ENCODE assay signal across 11 cellular contexts in genomic region chr6:169832247-169832948, GRCh38.
DNase-seq lines count a peak whose midpoint lies in the region; ATAC-seq and TF ChIP-seq lines count a peak whose summit lies in the region.
"Had no signal": no experiment of that assay in that cellular context is flagged by ENCODE, and none has a peak within 500 bp of the region (broad histone marks: within the 10 kb centered on the region; RNA-seq: fewer than 3 reads in every experiment).

No MANE protein-coding gene starts in this region.

- POLR2A ChIA-PET in Caco-2 (lab: Charles Lee), result interaction anchor here (0.5 to 1.3 kb wide), 3 partner anchors 22 to 459 kb away, joined by 4 to 11 read pairs (median 4); partner anchors contain the start of gene DLL1
- POLR2A ChIA-PET in naive thymus-derived CD8-positive, alpha-beta T cell (lab: Charles Lee), result no interaction called here

- intact Hi-C loops in Caco-2 (cut with micrococcal nuclease; ENCODE audit: unreplicated experiment), result no loop called here

- TSS peak; percentile 53 for BruUV-seq in Caco-2 (replicated peaks; lab: Mats Ljungman, UMichigan)

- peaks cover 35% of the 10 kb centered on the region for H3K4me1 ChIP-seq in Caco-2

- H3K27me3 Mint-ChIP-seq in Caco-2 (ENCODE audit: insufficient read depth, unreplicated experiment) (no peaks in the 10 kb centered on the region), endothelial cell (ENCODE audit: unreplicated experiment) (peaks cover 4% of the 10 kb centered on the region)
- H3K27me3 Mint-ChIP-seq in naive thymus-derived CD8-positive, alpha-beta T cell, result peaks cover 21 to 73% (median 36%) of the 10 kb centered on the region in 5 donors

- H3K36me3 Mint-ChIP-seq in Caco-2 (ENCODE audit: insufficient read depth, unreplicated experiment), result peaks cover 7% of the 10 kb centered on the region
- no peaks in the 10 kb centered on the region for H3K36me3 Mint-ChIP-seq in endothelial cell (ENCODE audit: low read depth, unreplicated experiment)
- H3K36me3 Mint-ChIP-seq in naive thymus-derived CD8-positive, alpha-beta T cell, result peaks cover 0 to 5% (median 0%) of the 10 kb centered on the region in 3 donors

- DNase-seq in Caco-2, result no peak
- peak; percentile 40 for DNase-seq in NCI-H69 (lab: John Stamatoyannopoulos, UW)
- DNase-seq in epithelial cell of esophagus (ENCODE audit: low read depth), result peak; percentile 60
- peak; percentile 25 for DNase-seq in mucosa of gallbladder (ENCODE audit: low spot score)
- no peak for DNase-seq in GM13976 (ENCODE audit: low spot score)
- DNase-seq in endothelial cell (ENCODE audit: low spot score), result no peak
- DNase-seq in AG08396 (ENCODE audit: low spot score), result no peak
- DNase-seq in naive thymus-derived CD8-positive, alpha-beta T cell, result no peak

- CTCF ChIA-PET in Caco-2 (lab: Charles Lee), result interaction anchor here (0.5 to 3.0 kb wide), 11 partner anchors 22 to 685 kb away, joined by 3 to 24 read pairs (median 6); partner anchors contain the start of gene DLL1

- no peaks in the 10 kb centered on the region for H3K36me3 ChIP-seq in Caco-2 (ENCODE audit: control insufficient read depth, insufficient read depth, low read length)

- no peaks in the 10 kb centered on the region for H3K9me3 ChIP-seq in Caco-2

- TF ChIP-seq CTCF in Caco-2 (IDR thresholded peaks at IDR 0.05; ENCODE audit: insufficient read depth in 1 of 2, low read depth in 1 of 2, low read length in 1 of 2, severe bottlenecking in 1 of 2, unreplicated experiment in 1 of 2) (no peak), epithelial cell of esophagus (IDR thresholded peaks at IDR 0.05; ENCODE audit: insufficient read depth, low read depth, low read length, missing control alignments) (no peak), GM13976 (IDR thresholded peaks at IDR 0.05; ENCODE audit: borderline replicate concordance, control extremely low read depth, extremely low read depth, insufficient read depth, missing control alignments) (no peak), endothelial cell (IDR thresholded peaks at IDR 0.05; ENCODE audit: unreplicated experiment) (no peak)

- H3K4me3 ChIP-seq in Caco-2 (ENCODE audit: low read depth, low read length) (no peak overlapping the region), epithelial cell of esophagus (ENCODE audit: low read length) (no peak overlapping the region)

- H3K4me3 Mint-ChIP-seq in Caco-2 (ENCODE audit: unreplicated experiment) (no peak overlapping the region), endothelial cell (ENCODE audit: unreplicated experiment) (no peak overlapping the region)
- H3K4me3 Mint-ChIP-seq in naive thymus-derived CD8-positive, alpha-beta T cell, result no peak overlapping the region
- H3K4me3 Mint-ChIP-seq: activated naive CD4-positive, alpha-beta T cell treated with anti-CD3 and anti-CD28 coated beads, Interleukin-2, amount 50 U/mL, for 24 hours; CD4-positive, alpha-beta T cell; T-helper 1 cell treated with Interleukin-12 subunit alpha and Interleukin-12 subunit beta and Interleukin-4 antibody, amounts not matched to agents 30 μg/mL and 1 μg/mL, for 36 hours had no signal

- no peak for ATAC-seq in naive thymus-derived CD8-positive, alpha-beta T cell

- H3K27ac Mint-ChIP-seq in Caco-2 (ENCODE audit: unreplicated experiment), result no peak overlapping the region
- H3K27ac Mint-ChIP-seq in endothelial cell (ENCODE audit: unreplicated experiment), result no peak overlapping the region
- H3K27ac Mint-ChIP-seq in naive thymus-derived CD8-positive, alpha-beta T cell, result no peak overlapping the region
- H3K27ac Mint-ChIP-seq: CD4-positive, alpha-beta T cell; T-helper 1 cell treated with Interleukin-12 subunit alpha and Interleukin-12 subunit beta and Interleukin-4 antibody, amounts not matched to agents 30 μg/mL and 1 μg/mL, for 36 hours had no signal

- in situ Hi-C loops in GM13976 (cut with MboI; ENCODE audit: low sequenced_read_pairs, unreplicated experiment), result no loop called here

- H3K9me3 Mint-ChIP-seq in Caco-2 (ENCODE audit: unreplicated experiment), result peaks cover 17% of the 10 kb centered on the region
- no peaks in the 10 kb centered on the region for H3K9me3 Mint-ChIP-seq in endothelial cell (ENCODE audit: unreplicated experiment)
- H3K9me3 Mint-ChIP-seq in naive thymus-derived CD8-positive, alpha-beta T cell, result peaks cover 0 to 5% (median 0%) of the 10 kb centered on the region in 9 donors
- H3K9me3 Mint-ChIP-seq: activated naive CD4-positive, alpha-beta T cell treated with anti-CD3 and anti-CD28 coated beads, Interleukin-2, amount 50 U/mL, for 24 hours; CD4-positive, alpha-beta T cell; T-helper 1 cell treated with Interleukin-12 subunit alpha and Interleukin-12 subunit beta and Interleukin-4 antibody, amounts not matched to agents 30 μg/mL and 1 μg/mL, for 36 hours had no signal

- H3K27me3 ChIP-seq in Caco-2 (replicated peaks; ENCODE audit: control insufficient read depth, insufficient read depth, low read length), result no peaks in the 10 kb centered on the region

- H3K4me1 Mint-ChIP-seq in Caco-2 (ENCODE audit: low read depth, unreplicated experiment) (peaks cover 35% of the 10 kb centered on the region), endothelial cell (ENCODE audit: unreplicated experiment) (peaks cover 18% of the 10 kb centered on the region)
- peaks cover 4 to 8% (median 5%) of the 10 kb centered on the region in 4 donors for H3K4me1 Mint-ChIP-seq in naive thymus-derived CD8-positive, alpha-beta T cell

Comparison
In these comparisons a context has a peak if more than half of its experiments do, and no peak if none do; other contexts are left out.
1. DNase-seq: peak in NCI-H69 (single experiment), epithelial cell of esophagus (single experiment) and mucosa of gallbladder (single experiment); none in Caco-2 (0 of 2), GM13976 (single experiment), endothelial cell (single experiment), AG08396 (single experiment) and naive thymus-derived CD8-positive, alpha-beta T cell (0 of 10).